In the genomic region with DNA sequence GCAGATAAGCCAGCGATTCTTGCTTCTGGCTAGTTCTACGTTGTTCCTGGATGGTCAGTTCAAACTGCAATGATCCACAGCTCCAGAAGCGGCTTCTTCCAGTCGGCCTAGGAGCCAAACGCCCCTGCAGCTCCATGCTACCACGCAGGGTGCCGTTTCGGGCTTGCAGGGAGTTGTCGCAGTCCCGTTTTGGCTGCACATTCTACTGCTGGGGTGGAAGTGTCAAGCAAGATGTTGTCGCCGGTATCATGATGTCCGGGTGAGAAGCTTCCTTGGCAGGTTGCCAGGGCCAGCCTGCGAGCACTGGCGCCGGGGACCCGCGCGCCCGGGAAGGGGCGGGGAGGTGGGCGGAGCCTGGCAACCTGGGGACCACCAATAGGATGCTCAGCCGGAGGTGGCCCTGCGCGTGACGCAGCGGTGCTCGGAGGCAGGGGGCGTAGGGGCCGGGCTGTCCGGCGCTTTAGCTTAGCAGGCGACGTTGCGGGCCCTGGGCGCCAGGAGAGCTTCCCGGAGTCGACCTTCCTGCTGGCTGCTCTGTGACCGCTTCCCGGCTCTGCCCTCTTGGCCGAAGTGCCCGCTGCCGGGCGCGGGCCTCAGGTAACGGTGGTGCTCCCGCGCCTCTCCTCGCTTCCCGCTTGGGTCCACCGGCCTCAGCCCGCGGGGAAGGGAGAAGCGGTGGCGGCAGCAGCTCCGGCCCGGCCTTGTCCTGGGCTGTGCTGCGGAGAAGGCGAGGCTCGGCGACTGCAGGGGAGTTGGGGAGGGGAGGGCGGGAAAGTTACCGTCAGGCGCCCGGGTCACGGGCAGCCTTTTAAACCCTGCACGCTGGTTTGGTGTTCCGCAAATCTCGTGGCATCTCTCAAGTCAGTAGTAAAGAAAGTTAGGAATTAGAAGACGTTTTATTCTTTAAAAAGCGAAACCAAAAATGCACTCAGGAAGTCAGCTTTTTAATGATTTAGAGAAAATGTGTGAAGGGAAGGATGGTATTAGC, we compare ENCODE assay signal across 1 cellular context.
A peak's percentile ranks its signal among the peaks of the same experiment; 100 is the strongest.
TF ChIP-seq lines count a peak whose summit lies in the region.

A gene (plus strand): TSS at position 458 of the 988 bp plus-strand sequence. CDS start 8,888 bp downstream, outside the sequence.

TF ChIP-seq in K562, 482 proteins besides CTCF, POLR2A, EP300 and RAD21 (continued from another document and continues in another):
- TF ChIP-seq, protein P1, sequence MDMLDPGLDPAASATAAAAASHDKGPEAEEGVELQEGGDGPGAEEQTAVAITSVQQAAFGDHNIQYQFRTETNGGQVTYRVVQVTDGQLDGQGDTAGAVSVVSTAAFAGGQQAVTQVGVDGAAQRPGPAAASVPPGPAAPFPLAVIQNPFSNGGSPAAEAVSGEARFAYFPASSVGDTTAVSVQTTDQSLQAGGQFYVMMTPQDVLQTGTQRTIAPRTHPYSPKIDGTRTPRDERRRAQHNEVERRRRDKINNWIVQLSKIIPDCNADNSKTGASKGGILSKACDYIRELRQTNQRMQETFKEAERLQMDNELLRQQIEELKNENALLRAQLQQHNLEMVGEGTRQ (CRISPR knock-in tag; IDR thresholded peaks at IDR 0.05): peak; percentile 67; the same call in 1 of the 2 replicates
- peak; percentile 99 for TF ChIP-seq NFIX (CRISPR knock-in tag; IDR thresholded peaks at IDR 0.05; ENCODE audit: low read depth)
- no peak for TF ChIP-seq ZNF408 (CRISPR knock-in tag; IDR thresholded peaks at IDR 0.05; ENCODE audit: low read depth)
- TF ChIP-seq POLR3G (IDR thresholded peaks at IDR 0.05; ENCODE audit: extremely low read depth, insufficient read length, insufficient replicate concordance): no peak
- TF ChIP-seq ZKSCAN1 (IDR thresholded peaks at IDR 0.05; ENCODE audit: low read depth, low read length): no peak
- TF ChIP-seq SMARCA4 (IDR thresholded peaks at IDR 0.05): peak; percentile 41; the same call in 1 of the 2 replicates
- TF ChIP-seq, protein P2, sequence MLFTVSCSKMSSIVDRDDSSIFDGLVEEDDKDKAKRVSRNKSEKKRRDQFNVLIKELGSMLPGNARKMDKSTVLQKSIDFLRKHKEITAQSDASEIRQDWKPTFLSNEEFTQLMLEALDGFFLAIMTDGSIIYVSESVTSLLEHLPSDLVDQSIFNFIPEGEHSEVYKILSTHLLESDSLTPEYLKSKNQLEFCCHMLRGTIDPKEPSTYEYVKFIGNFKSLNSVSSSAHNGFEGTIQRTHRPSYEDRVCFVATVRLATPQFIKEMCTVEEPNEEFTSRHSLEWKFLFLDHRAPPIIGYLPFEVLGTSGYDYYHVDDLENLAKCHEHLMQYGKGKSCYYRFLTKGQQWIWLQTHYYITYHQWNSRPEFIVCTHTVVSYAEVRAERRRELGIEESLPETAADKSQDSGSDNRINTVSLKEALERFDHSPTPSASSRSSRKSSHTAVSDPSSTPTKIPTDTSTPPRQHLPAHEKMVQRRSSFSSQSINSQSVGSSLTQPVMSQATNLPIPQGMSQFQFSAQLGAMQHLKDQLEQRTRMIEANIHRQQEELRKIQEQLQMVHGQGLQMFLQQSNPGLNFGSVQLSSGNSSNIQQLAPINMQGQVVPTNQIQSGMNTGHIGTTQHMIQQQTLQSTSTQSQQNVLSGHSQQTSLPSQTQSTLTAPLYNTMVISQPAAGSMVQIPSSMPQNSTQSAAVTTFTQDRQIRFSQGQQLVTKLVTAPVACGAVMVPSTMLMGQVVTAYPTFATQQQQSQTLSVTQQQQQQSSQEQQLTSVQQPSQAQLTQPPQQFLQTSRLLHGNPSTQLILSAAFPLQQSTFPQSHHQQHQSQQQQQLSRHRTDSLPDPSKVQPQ (CRISPR knock-in tag; IDR thresholded peaks at IDR 0.05; ENCODE audit: borderline replicate concordance): no peak
- peak; percentile 44 for TF ChIP-seq PHF20 (IDR thresholded peaks at IDR 0.05; ENCODE audit: partially characterized antibody)
- TF ChIP-seq ZNF561 (CRISPR knock-in tag; conservative IDR thresholded peaks at IDR 0.05): no peak
- TF ChIP-seq, protein P3, sequence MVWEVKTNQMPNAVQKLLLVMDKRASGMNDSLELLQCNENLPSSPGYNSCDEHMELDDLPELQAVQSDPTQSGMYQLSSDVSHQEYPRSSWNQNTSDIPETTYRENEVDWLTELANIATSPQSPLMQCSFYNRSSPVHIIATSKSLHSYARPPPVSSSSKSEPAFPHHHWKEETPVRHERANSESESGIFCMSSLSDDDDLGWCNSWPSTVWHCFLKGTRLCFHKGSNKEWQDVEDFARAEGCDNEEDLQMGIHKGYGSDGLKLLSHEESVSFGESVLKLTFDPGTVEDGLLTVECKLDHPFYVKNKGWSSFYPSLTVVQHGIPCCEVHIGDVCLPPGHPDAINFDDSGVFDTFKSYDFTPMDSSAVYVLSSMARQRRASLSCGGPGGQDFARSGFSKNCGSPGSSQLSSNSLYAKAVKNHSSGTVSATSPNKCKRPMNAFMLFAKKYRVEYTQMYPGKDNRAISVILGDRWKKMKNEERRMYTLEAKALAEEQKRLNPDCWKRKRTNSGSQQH (CRISPR knock-in tag; IDR thresholded peaks at IDR 0.05): no peak
- no peak for TF ChIP-seq ZNF778 (CRISPR knock-in tag; IDR thresholded peaks at IDR 0.05)
- TF ChIP-seq, protein P4, sequence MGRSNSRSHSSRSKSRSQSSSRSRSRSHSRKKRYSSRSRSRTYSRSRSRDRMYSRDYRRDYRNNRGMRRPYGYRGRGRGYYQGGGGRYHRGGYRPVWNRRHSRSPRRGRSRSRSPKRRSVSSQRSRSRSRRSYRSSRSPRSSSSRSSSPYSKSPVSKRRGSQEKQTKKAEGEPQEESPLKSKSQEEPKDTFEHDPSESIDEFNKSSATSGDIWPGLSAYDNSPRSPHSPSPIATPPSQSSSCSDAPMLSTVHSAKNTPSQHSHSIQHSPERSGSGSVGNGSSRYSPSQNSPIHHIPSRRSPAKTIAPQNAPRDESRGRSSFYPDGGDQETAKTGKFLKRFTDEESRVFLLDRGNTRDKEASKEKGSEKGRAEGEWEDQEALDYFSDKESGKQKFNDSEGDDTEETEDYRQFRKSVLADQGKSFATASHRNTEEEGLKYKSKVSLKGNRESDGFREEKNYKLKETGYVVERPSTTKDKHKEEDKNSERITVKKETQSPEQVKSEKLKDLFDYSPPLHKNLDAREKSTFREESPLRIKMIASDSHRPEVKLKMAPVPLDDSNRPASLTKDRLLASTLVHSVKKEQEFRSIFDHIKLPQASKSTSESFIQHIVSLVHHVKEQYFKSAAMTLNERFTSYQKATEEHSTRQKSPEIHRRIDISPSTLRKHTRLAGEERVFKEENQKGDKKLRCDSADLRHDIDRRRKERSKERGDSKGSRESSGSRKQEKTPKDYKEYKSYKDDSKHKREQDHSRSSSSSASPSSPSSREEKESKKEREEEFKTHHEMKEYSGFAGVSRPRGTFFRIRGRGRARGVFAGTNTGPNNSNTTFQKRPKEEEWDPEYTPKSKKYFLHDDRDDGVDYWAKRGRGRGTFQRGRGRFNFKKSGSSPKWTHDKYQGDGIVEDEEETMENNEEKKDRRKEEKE (IDR thresholded peaks at IDR 0.05; ENCODE audit: borderline replicate concordance in 1 of 2, control insufficient read depth in 1 of 2, low read depth in 2 of 2, low read length in 1 of 2): 0 out of 4 replicates have a peak, but pooled peaks of 1 of the 2 experiments have one; percentile 38
- TF ChIP-seq ZNF41 (CRISPR knock-in tag; conservative IDR thresholded peaks at IDR 0.05): no peak
- TF ChIP-seq, protein P5, sequence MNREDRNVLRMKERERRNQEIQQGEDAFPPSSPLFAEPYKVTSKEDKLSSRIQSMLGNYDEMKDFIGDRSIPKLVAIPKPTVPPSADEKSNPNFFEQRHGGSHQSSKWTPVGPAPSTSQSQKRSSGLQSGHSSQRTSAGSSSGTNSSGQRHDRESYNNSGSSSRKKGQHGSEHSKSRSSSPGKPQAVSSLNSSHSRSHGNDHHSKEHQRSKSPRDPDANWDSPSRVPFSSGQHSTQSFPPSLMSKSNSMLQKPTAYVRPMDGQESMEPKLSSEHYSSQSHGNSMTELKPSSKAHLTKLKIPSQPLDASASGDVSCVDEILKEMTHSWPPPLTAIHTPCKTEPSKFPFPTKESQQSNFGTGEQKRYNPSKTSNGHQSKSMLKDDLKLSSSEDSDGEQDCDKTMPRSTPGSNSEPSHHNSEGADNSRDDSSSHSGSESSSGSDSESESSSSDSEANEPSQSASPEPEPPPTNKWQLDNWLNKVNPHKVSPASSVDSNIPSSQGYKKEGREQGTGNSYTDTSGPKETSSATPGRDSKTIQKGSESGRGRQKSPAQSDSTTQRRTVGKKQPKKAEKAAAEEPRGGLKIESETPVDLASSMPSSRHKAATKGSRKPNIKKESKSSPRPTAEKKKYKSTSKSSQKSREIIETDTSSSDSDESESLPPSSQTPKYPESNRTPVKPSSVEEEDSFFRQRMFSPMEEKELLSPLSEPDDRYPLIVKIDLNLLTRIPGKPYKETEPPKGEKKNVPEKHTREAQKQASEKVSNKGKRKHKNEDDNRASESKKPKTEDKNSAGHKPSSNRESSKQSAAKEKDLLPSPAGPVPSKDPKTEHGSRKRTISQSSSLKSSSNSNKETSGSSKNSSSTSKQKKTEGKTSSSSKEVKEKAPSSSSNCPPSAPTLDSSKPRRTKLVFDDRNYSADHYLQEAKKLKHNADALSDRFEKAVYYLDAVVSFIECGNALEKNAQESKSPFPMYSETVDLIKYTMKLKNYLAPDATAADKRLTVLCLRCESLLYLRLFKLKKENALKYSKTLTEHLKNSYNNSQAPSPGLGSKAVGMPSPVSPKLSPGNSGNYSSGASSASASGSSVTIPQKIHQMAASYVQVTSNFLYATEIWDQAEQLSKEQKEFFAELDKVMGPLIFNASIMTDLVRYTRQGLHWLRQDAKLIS (CRISPR knock-in tag; IDR thresholded peaks at IDR 0.05): peak; percentile 93
- TF ChIP-seq HNRNPLL (IDR thresholded peaks at IDR 0.05; ENCODE audit: low read depth, low read length, poor library complexity, severe bottlenecking): peak; percentile 86
- peak in 1 of 2 experiments; percentile 75; a peak in 2 of 4 replicates for TF ChIP-seq RCOR1 (IDR thresholded peaks at IDR 0.05; ENCODE audit: borderline replicate concordance in 1 of 2, low read depth in 2 of 2, low read length in 2 of 2)
- TF ChIP-seq ZNF696 (CRISPR knock-in tag; conservative IDR thresholded peaks at IDR 0.05): no peak
- TF ChIP-seq CBFA2T3 (IDR thresholded peaks at IDR 0.05): peak; percentile 38
- TF ChIP-seq, protein P6, sequence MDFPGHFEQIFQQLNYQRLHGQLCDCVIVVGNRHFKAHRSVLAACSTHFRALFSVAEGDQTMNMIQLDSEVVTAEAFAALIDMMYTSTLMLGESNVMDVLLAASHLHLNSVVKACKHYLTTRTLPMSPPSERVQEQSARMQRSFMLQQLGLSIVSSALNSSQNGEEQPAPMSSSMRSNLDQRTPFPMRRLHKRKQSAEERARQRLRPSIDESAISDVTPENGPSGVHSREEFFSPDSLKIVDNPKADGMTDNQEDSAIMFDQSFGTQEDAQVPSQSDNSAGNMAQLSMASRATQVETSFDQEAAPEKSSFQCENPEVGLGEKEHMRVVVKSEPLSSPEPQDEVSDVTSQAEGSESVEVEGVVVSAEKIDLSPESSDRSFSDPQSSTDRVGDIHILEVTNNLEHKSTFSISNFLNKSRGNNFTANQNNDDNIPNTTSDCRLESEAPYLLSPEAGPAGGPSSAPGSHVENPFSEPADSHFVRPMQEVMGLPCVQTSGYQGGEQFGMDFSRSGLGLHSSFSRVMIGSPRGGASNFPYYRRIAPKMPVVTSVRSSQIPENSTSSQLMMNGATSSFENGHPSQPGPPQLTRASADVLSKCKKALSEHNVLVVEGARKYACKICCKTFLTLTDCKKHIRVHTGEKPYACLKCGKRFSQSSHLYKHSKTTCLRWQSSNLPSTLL (IDR thresholded peaks at IDR 0.05): no peak
- TF ChIP-seq ZNF785 (CRISPR knock-in tag; IDR thresholded peaks at IDR 0.05): no peak
- TF ChIP-seq NELFE (IDR thresholded peaks at IDR 0.05; ENCODE audit: insufficient read depth, insufficient read length): no peak
- TF ChIP-seq SMARCA5 (IDR thresholded peaks at IDR 0.05): peak; percentile 45; the same call in 1 of the 2 replicates
- 0 out of 2 replicates have a peak, but pooled peaks have one; percentile 55 for TF ChIP-seq MBD2 (IDR thresholded peaks at IDR 0.05; ENCODE audit: borderline replicate concordance, low read depth)
- TF ChIP-seq FOXK2 (conservative IDR thresholded peaks at IDR 0.05 in 1 of 2, IDR thresholded peaks at IDR 0.05 in 1 of 2; ENCODE audit: low read depth in 2 of 2): 0 out of 4 replicates have a peak, but pooled peaks of 1 of the 2 experiments have one; percentile 10
- TF ChIP-seq CBX3 (IDR thresholded peaks at IDR 0.05; ENCODE audit: borderline replicate concordance in 1 of 2, low read length in 2 of 2): peak in 1 of 2 experiments; percentile 71; a peak in 1 of 3 replicates
- peak; percentile 88; the same call in 1 of the 2 replicates for TF ChIP-seq TGIF2 (CRISPR knock-in tag; IDR thresholded peaks at IDR 0.05)
- TF ChIP-seq SMC3 (conservative IDR thresholded peaks at IDR 0.05; ENCODE audit: insufficient read depth, low read depth, low read length): no peak
- TF ChIP-seq SRF (CRISPR knock-in tag; IDR thresholded peaks at IDR 0.05): peak in 1 of 2 experiments; percentile 64; a peak in 2 of 4 replicates
- TF ChIP-seq GABPB1 (CRISPR knock-in tag; IDR thresholded peaks at IDR 0.05): peak; percentile 76
- TF ChIP-seq KAT7 (CRISPR knock-in tag; IDR thresholded peaks at IDR 0.05; ENCODE audit: borderline replicate concordance): peak; percentile 83
- no peak for TF ChIP-seq ERF (CRISPR knock-in tag; IDR thresholded peaks at IDR 0.05)
- 0 out of 2 replicates have a peak, but pooled peaks have one; percentile 43 for TF ChIP-seq MECOM (CRISPR knock-in tag; IDR thresholded peaks at IDR 0.05)
- TF ChIP-seq, protein P7, sequence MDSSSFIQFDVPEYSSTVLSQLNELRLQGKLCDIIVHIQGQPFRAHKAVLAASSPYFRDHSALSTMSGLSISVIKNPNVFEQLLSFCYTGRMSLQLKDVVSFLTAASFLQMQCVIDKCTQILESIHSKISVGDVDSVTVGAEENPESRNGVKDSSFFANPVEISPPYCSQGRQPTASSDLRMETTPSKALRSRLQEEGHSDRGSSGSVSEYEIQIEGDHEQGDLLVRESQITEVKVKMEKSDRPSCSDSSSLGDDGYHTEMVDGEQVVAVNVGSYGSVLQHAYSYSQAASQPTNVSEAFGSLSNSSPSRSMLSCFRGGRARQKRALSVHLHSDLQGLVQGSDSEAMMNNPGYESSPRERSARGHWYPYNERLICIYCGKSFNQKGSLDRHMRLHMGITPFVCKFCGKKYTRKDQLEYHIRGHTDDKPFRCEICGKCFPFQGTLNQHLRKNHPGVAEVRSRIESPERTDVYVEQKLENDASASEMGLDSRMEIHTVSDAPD (CRISPR knock-in tag; IDR thresholded peaks at IDR 0.05): no peak
- TF ChIP-seq HMGN3 (IDR thresholded peaks at IDR 0.05; ENCODE audit: borderline replicate concordance, extremely low read depth, insufficient read length, low read depth, low read length): peak; percentile 91
- TF ChIP-seq ILF3 (IDR thresholded peaks at IDR 0.05; ENCODE audit: borderline replicate concordance): no peak
- TF ChIP-seq POLR3A (IDR thresholded peaks at IDR 0.05; ENCODE audit: borderline replicate concordance, extremely low read depth, insufficient read depth, insufficient read length): no peak
- peak; percentile 51; the same call in 1 of the 2 replicates for TF ChIP-seq ATF1 (CRISPR knock-in tag; IDR thresholded peaks at IDR 0.05)
- peak; percentile 93 for TF ChIP-seq ATF1 (tag; IDR thresholded peaks at IDR 0.05)
- TF ChIP-seq, protein P8, sequence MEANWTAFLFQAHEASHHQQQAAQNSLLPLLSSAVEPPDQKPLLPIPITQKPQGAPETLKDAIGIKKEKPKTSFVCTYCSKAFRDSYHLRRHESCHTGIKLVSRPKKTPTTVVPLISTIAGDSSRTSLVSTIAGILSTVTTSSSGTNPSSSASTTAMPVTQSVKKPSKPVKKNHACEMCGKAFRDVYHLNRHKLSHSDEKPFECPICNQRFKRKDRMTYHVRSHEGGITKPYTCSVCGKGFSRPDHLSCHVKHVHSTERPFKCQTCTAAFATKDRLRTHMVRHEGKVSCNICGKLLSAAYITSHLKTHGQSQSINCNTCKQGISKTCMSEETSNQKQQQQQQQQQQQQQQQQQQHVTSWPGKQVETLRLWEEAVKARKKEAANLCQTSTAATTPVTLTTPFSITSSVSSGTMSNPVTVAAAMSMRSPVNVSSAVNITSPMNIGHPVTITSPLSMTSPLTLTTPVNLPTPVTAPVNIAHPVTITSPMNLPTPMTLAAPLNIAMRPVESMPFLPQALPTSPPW (CRISPR knock-in tag; IDR thresholded peaks at IDR 0.05): peak; percentile 69
